24 cellular contexts compared by ENCODE assay signal in genomic region chr9:76377791-76378190, GRCh38.
"Had no signal": no experiment of that assay in that cellular context is flagged by ENCODE, and none has a peak within 500 bp of the region (broad histone marks: within the 10 kb centered on the region; RNA-seq: fewer than 3 reads in every experiment).

No MANE protein-coding gene starts in this region.

- H3K4me1 Mint-ChIP-seq: IgD-negative memory B cell had no signal

- H3K27ac Mint-ChIP-seq: IgD-negative memory B cell had no signal

- H3K9me3 ChIP-seq: Peyer's patch, SJSA1 had no signal

- H2AFZ ChIP-seq: PC-9 had no signal

- H3K9me3 Mint-ChIP-seq: IgD-negative memory B cell had no signal

- H3K36me3 ChIP-seq: Peyer's patch, SJSA1 had no signal

- H3K36me3 Mint-ChIP-seq: IgD-negative memory B cell had no signal

- H3K4me3 Mint-ChIP-seq: IgD-negative memory B cell had no signal

- H3K4me2 ChIP-seq: KMS-11, PC-9 had no signal

- H3K9ac ChIP-seq: KMS-11 had no signal

- H3K27me3 Mint-ChIP-seq: IgD-negative memory B cell had no signal

- DNase-seq: Kasumi-1; MM.1S; NCI-H1105; NCI-H1417 treated with DMSO at 0.1 percent for 48 hours; NCI-H146; NCI-H1694 treated with DMSO at 0.1 percent for 48 hours; NCI-H1930; NCI-H2081; NCI-H2107; NCI-H2227 treated with DMSO at 0.1 percent for 48 hours; NCI-H524; NCI-H69; NCI-H774; NK-92 treated with Interleukin-12 subunit alpha and Interleukin-12 subunit beta, amount 100 ng/mL, for 24 hours; PC-9; Peyer's patch; Right ventricle myocardium superior; SIG-M5 had no signal

- ATAC-seq: HepG2, K562 had no signal

- H3K27me3 ChIP-seq: Peyer's patch, SJSA1 had no signal

- H3K27ac ChIP-seq: KMS-11, PC-9, Peyer's patch, SJSA1, SK-N-MC had no signal

- H3K4me3 ChIP-seq: K562, PC-9, Peyer's patch, SJSA1, SK-N-MC had no signal
